ENCODE assay signal across 8 cellular contexts in the genomic region with DNA sequence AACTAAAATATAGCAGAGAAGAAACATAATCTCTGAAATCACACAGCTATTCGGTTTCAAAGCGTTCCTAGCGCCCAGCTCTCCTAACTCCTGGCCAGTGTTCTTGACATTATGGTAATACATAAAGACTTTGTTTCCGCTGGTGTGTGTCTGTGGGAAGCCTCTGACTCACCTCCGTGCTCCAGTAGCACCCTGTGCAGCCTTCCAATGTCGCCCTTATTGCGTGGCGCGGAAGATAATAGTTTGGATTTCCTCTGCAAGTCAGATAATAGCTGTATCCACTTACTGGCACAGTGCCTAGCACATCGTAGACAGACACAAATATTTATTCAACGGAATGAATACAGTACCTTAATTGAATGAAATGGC. TPM values are rescaled to one million over a fixed set of nuclear protein-coding genes. Genes with fewer than 3 reads are reported as not detected.
DNase-seq lines count a peak whose midpoint lies in the region; ATAC-seq and TF ChIP-seq lines count a peak whose summit lies in the region.

No MANE protein-coding gene starts in this region.

- DNase-seq in NCI-H2171 treated with DMSO at 0.1 percent for 48 hours (lab: John Stamatoyannopoulos, UW) (peak; percentile 14), NCI-H2171 (lab: John Stamatoyannopoulos, UW) (no peak), epithelial cell of esophagus (ENCODE audit: low read depth) (peak; percentile 67), natural killer cell (no peak)
- DNase-seq in Jurkat, Clone E6-1 (ENCODE audit: low read depth, low spot score): no peak

- peak overlapping the region; percentile 93 to 96 for H3K27ac Mint-ChIP-seq in natural killer cell

- H3K4me3 Mint-ChIP-seq in natural killer cell: peak overlapping the region; percentile 97

- peaks cover 12 to 30% of the 10 kb centered on the region in 2 donors for H3K4me1 Mint-ChIP-seq in natural killer cell

- peaks cover 0 to 10% of the 10 kb centered on the region in 2 donors for H3K27me3 Mint-ChIP-seq in natural killer cell (ENCODE audit: low read depth in 2 of 2)

- intact Hi-C loops in natural killer cell (cut with micrococcal nuclease): loop anchor here (2.0 kb wide), 1 partner anchor 230 kb away; no protein-coding TSS in a partner anchor

- H3K9me3 Mint-ChIP-seq in natural killer cell: no peaks in the 10 kb centered on the region

- no peak for TF ChIP-seq CTCF in WI38 (IDR thresholded peaks at IDR 0.05; ENCODE audit: low read depth, low read length)
- no peak for TF ChIP-seq CTCF in epithelial cell of esophagus (IDR thresholded peaks at IDR 0.05; ENCODE audit: insufficient read depth, low read depth, low read length, missing control alignments)
- no peak for TF ChIP-seq CTCF in natural killer cell (IDR thresholded peaks at IDR 0.05)

- peak overlapping the region; percentile 88 for H3K4me3 ChIP-seq in Jurkat, Clone E6-1 (ENCODE audit: low read length)
- H3K4me3 ChIP-seq in WI38 (ENCODE audit: low read depth, low read length) (peak overlapping the region; percentile 92), epithelial cell of esophagus (ENCODE audit: low read length) (peak overlapping the region; percentile 84)

- H3K36me3 Mint-ChIP-seq in natural killer cell: peaks cover 14% of the 10 kb centered on the region

- ATAC-seq in natural killer cell (no peak), GM18519 (IDR thresholded peaks at IDR 0.05; ENCODE audit: low FRiP score, unreplicated experiment) (no peak), GM21423 (IDR thresholded peaks at IDR 0.05; ENCODE audit: unreplicated experiment) (no peak)

RNA-seq across cellular contexts. Expression of gene BMS1, which starts 0.6 kb away (rescaled TPM):
- 23.5 TPM for polyA plus RNA-seq in Jurkat, Clone E6-1 (2012; ENCODE audit: insufficient read depth, insufficient read length)
- 10 to 100 TPM; 10.4 to 12.1 (median 11.9) TPM for total RNA-seq in natural killer cell

Comparison
In these comparisons a context has a peak if more than half of its experiments do, and no peak if none do; other contexts are left out.
1. DNase-seq: peak in NCI-H2171 treated with DMSO at 0.1 percent for 48 hours (single experiment) and epithelial cell of esophagus (single experiment); none in NCI-H2171 (single experiment), Jurkat, Clone E6-1 (single experiment) and natural killer cell (single experiment).
2. Peak in every context shown above with its lines, with median percentiles within 50 percentile points of each other: H3K4me3 ChIP-seq.